ENCODE assay signal across 8 cellular contexts in genomic region chr2:238169708-238170251, GRCh38. TPM values are rescaled to one million over a fixed set of nuclear protein-coding genes. Genes with fewer than 3 reads are reported as not detected.
DNase-seq lines count a peak whose midpoint lies in the region; ATAC-seq and TF ChIP-seq lines count a peak whose summit lies in the region.

No MANE protein-coding gene starts in this region.

- DNase-seq in AG09309 (ENCODE audit: low read depth) (peak; percentile 89), MG63 (peak; percentile 76), choroid plexus epithelial cell (ENCODE audit: low read depth) (peak; percentile 97), middle frontal gyrus (ENCODE audit: extremely low spot score, low spot score) (peak; percentile 32), NCI-H2029 treated with DMSO at 0.1 percent for 48 hours (lab: John Stamatoyannopoulos, UW) (no peak), SJCRH30 (no peak), NCI-H2081 (lab: John Stamatoyannopoulos, UW) (no peak)

- H3K27ac ChIP-seq in SJCRH30 = no peak overlapping the region

- H3K36me3 ChIP-seq in MG63 = peaks cover 64% of the 10 kb centered on the region
- H3K36me3 ChIP-seq in SJCRH30 = peaks cover 53% of the 10 kb centered on the region

- H3K27me3 ChIP-seq in MG63 (no peaks in the 10 kb centered on the region), SJCRH30 (no peaks in the 10 kb centered on the region)

- no peak for ATAC-seq in HG03045 (IDR thresholded peaks at IDR 0.05; ENCODE audit: unreplicated experiment)

- H3K4me1 ChIP-seq in SJCRH30 = peaks cover 2% of the 10 kb centered on the region; the same call in 1 of the 2 replicates

- peak; percentile 2 for TF ChIP-seq CTCF in AG09309 (IDR thresholded peaks at IDR 0.05; ENCODE audit: control insufficient read depth, insufficient read depth, low read depth, low read length, missing control alignments)
- no peak for TF ChIP-seq CTCF in choroid plexus epithelial cell (conservative IDR thresholded peaks at IDR 0.05; ENCODE audit: low read depth, low read length)

- H3K4me3 ChIP-seq in AG09309 (ENCODE audit: control insufficient read depth, low read depth, low read length) = peak overlapping the region; percentile 36
- no peak overlapping the region for H3K4me3 ChIP-seq in MG63
- H3K4me3 ChIP-seq in choroid plexus epithelial cell (ENCODE audit: low read depth, low read length) = peak overlapping the region; percentile 12
- H3K4me3 ChIP-seq in SJCRH30 = no peak overlapping the region

- H3K9me3 ChIP-seq in MG63 (no peaks in the 10 kb centered on the region), SJCRH30 (replicated peaks) (no peaks in the 10 kb centered on the region)

RNA-seq across cellular contexts. Expression of gene ERFE, which starts 11.0 kb away (rescaled TPM):
- 11.1 and 24.6 TPM in 2 replicates for total RNA-seq in MG63 (2014; rRNA removed; shearing (Covaris generic); ENCODE audit: low replicate concordance)
- 10.4 and 10.5 TPM in 2 replicates for total RNA-seq in SJCRH30 (2014; rRNA removed; shearing (Covaris generic))

RNA-seq across cellular contexts. Expression of gene KLHL30, which starts 31.3 kb away (rescaled TPM):
- not detected in 2 replicates for total RNA-seq in MG63 (2014; rRNA removed; shearing (Covaris generic); ENCODE audit: low replicate concordance)
- 3.9 and 4.1 TPM in 2 replicates for total RNA-seq in SJCRH30 (2014; rRNA removed; shearing (Covaris generic))

RNA-seq across cellular contexts. Expression of gene ILKAP, which starts 33.7 kb away (rescaled TPM):
- total RNA-seq in MG63 (2014; rRNA removed; shearing (Covaris generic); ENCODE audit: low replicate concordance) = 59.6 and 69.4 TPM in 2 replicates
- total RNA-seq in SJCRH30 (2014; rRNA removed; shearing (Covaris generic)) = 59.8 and 71.1 TPM in 2 replicates

Comparison
In these comparisons a context has a peak if more than half of its experiments do, and no peak if none do; other contexts are left out.
1. DNase-seq: peak in AG09309 (single experiment), MG63 (single experiment), choroid plexus epithelial cell (single experiment) and middle frontal gyrus (single experiment); none in NCI-H2029 treated with DMSO at 0.1 percent for 48 hours (single experiment), SJCRH30 (0 of 2) and NCI-H2081 (0 of 2).
2. H3K4me3 ChIP-seq: peak in AG09309 (single experiment) and choroid plexus epithelial cell (single experiment); none in MG63 (single experiment) and SJCRH30 (single experiment).